In the genomic region with DNA sequence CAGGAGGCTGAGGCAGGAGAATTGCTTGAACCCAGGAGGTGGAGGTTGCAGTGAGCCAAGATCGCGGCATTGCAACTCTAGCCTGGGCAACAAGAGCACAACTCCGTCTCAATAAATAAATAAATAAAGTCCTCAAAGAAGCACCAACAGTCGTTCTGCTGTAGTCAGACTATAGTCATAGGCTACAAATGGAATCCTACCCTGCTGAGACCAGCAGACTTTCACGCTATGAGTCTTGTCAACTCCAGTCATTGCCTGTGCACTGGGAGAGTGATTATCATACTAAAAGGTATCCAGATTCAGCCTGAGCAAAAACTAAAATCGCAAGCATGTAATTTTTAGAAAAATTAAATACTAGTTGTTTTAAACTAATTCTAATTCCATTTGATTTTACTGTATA, we compare ENCODE assay signal across 1 cellular context.
TF ChIP-seq lines count a peak whose summit lies in the region.

No MANE protein-coding gene starts in this region.

TF ChIP-seq in GM23338, 12 proteins besides CTCF, POLR2A, EP300 and RAD21 (continued from another document):
- no peak for TF ChIP-seq ZNF462 (CRISPR knock-in tag; IDR thresholded peaks at IDR 0.05)
TF ChIP-seq in GM23338: peak in this region for 0.
